In genomic region chr1:229034246-229034645, GRCh38 we compare ENCODE assay signal across 18 cellular contexts.
"Had no signal": no experiment of that assay in that cellular context is flagged by ENCODE, and none has a peak within 500 bp of the region (broad histone marks: within the 10 kb centered on the region; RNA-seq: fewer than 3 reads in every experiment).

No MANE protein-coding gene starts in this region.

- DNase-seq: esophagus squamous epithelium; foreskin melanocyte; head of caudate nucleus; hypothalamus; kidney glomerular epithelial cell; mesendoderm; naive thymus-derived CD4-positive, alpha-beta T cell; posterior cingulate gyrus; small intestine; stimulated activated CD4-positive, alpha-beta T cell treated with anti-CD3 and anti-CD28 coated beads, Interleukin-4, amount 100 ng/mL, for 1 hour; stimulated activated CD8-positive, alpha-beta memory T cell treated with anti-CD3 and anti-CD28 coated beads, Interleukin-4, amount 100 ng/mL, for 48 hours had no signal

- H3K4me3 Mint-ChIP-seq: dendritic cell treated with granulocyte-macrophage colony-stimulating factor and Interleukin-4, amounts not matched to agents 40 ng/mL and 50 ng/mL, for 4 days; naive thymus-derived CD4-positive, alpha-beta T cell; neural crest cell; stimulated activated naive CD8-positive, alpha-beta T cell treated with anti-CD3 and anti-CD28 coated beads, Interleukin-15, Interleukin-2, amounts not matched to agents 100 ng/mL and 50 ng/mL, for 24 hours had no signal

- H3K36me3 Mint-ChIP-seq: stimulated activated effector memory CD8-positive, alpha-beta T cell treated with anti-CD3 and anti-CD28 coated beads, Interleukin-12 subunit alpha, Interleukin-12 subunit beta, amount 100 ng/mL, for 72 hours had no signal

- H3K27me3 ChIP-seq: esophagus squamous epithelium, right atrium auricular region, tibial nerve had no signal

- H3K36me3 ChIP-seq: esophagus squamous epithelium, right atrium auricular region, tibial nerve had no signal

- FAIRE-seq: islet of Langerhans, small intestine had no signal

- ATAC-seq: naive thymus-derived CD4-positive, alpha-beta T cell had no signal

- H3K27ac Mint-ChIP-seq: dendritic cell treated with granulocyte-macrophage colony-stimulating factor and Interleukin-4, amounts not matched to agents 40 ng/mL and 50 ng/mL, for 4 days; naive thymus-derived CD4-positive, alpha-beta T cell; stimulated activated effector memory CD8-positive, alpha-beta T cell treated with anti-CD3 and anti-CD28 coated beads, Interleukin-12 subunit alpha, Interleukin-12 subunit beta, amount 100 ng/mL, for 72 hours; stimulated activated naive CD8-positive, alpha-beta T cell treated with anti-CD3 and anti-CD28 coated beads, Interleukin-15, Interleukin-2, amounts not matched to agents 100 ng/mL and 50 ng/mL, for 24 hours had no signal

- H3K9me3 ChIP-seq: esophagus squamous epithelium, right atrium auricular region, tibial nerve had no signal

- H3K27ac ChIP-seq: esophagus squamous epithelium, right atrium auricular region, tibial nerve had no signal

- H3K9me3 Mint-ChIP-seq: dendritic cell treated with granulocyte-macrophage colony-stimulating factor and Interleukin-4, amounts not matched to agents 40 ng/mL and 50 ng/mL, for 4 days; naive thymus-derived CD4-positive, alpha-beta T cell; neural crest cell; stimulated activated effector memory CD8-positive, alpha-beta T cell treated with anti-CD3 and anti-CD28 coated beads, Interleukin-12 subunit alpha, Interleukin-12 subunit beta, amount 100 ng/mL, for 72 hours; stimulated activated naive CD8-positive, alpha-beta T cell treated with anti-CD3 and anti-CD28 coated beads, Interleukin-15, Interleukin-2, amounts not matched to agents 100 ng/mL and 50 ng/mL, for 24 hours had no signal

- H3K4me3 ChIP-seq: esophagus squamous epithelium, right atrium auricular region, tibial nerve had no signal
